In the genomic region with DNA sequence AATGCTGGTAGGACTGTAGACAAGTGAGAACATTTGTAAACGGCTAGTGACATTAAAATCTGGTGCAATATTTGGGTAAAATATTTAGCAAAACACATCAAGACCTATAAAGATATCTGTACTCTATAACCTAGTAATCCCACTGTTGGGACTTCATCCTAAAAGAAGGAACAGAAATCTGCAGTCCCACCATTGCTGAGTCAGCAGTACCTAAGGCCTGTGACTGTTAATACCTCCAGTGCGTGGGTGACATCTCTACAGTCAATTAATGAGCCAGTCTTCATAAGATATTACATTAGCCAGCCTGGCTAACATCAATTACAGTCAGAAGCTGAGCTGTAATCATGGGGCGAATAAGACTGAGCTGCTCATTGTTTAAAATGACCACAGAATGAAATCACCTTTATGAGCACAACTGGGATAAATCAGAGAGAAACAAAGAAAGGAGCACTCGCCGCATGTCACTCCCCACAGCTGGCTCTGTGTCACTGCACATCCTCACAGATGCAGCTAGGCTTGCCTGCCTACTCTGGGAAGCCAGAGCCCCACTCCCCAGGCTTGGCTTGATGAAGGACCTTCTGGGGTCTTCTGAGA, we compare ENCODE assay signal across 18 cellular contexts.
DNase-seq lines count a peak whose midpoint lies in the region; ATAC-seq and TF ChIP-seq lines count a peak whose summit lies in the region.
"Had no signal": no experiment of that assay in that cellular context is flagged by ENCODE, and none has a peak within 500 bp of the region (broad histone marks: within the 10 kb centered on the region; RNA-seq: fewer than 3 reads in every experiment).

No MANE protein-coding gene starts in this region.

- H3K9me3 ChIP-seq in Caco-2: no peaks in the 10 kb centered on the region
- H3K9me3 ChIP-seq: gastroesophageal sphincter, SJSA1, suprapubic skin had no signal

- H3K27me3 Mint-ChIP-seq in Caco-2 (ENCODE audit: insufficient read depth, unreplicated experiment): peaks cover 9% of the 10 kb centered on the region

- H3K36me3 Mint-ChIP-seq in Caco-2 (ENCODE audit: insufficient read depth, unreplicated experiment): no peaks in the 10 kb centered on the region
- H3K36me3 Mint-ChIP-seq: activated CD4-positive, alpha-beta memory T cell treated with anti-CD3 and anti-CD28 coated beads for 36 hours had no signal

- H3K36me3 ChIP-seq in Caco-2 (ENCODE audit: control insufficient read depth, insufficient read depth, low read length): no peaks in the 10 kb centered on the region
- H3K36me3 ChIP-seq: gastroesophageal sphincter, SJSA1, suprapubic skin had no signal

- CTCF ChIA-PET in Caco-2 (lab: Charles Lee): no interaction called here

- ATAC-seq in HG03039 (IDR thresholded peaks at IDR 0.05; ENCODE audit: unreplicated experiment): no peak
- ATAC-seq: gastroesophageal sphincter had no signal

- no peak overlapping the region for H3K4me3 ChIP-seq in epithelial cell of proximal tubule (ENCODE audit: low read depth, low read length)
- no peak overlapping the region for H3K4me3 ChIP-seq in Caco-2 (ENCODE audit: low read depth, low read length)
- H3K4me3 ChIP-seq: gastroesophageal sphincter, SJSA1, suprapubic skin had no signal

- no peak overlapping the region for H3K27ac Mint-ChIP-seq in Caco-2 (ENCODE audit: unreplicated experiment)
- H3K27ac Mint-ChIP-seq: activated CD4-positive, alpha-beta memory T cell treated with anti-CD3 and anti-CD28 coated beads for 36 hours; endodermal cell; nephron progenitor cell had no signal

- POLR2A ChIA-PET in Caco-2 (lab: Charles Lee): no interaction called here

- H3K4me1 Mint-ChIP-seq in Caco-2 (ENCODE audit: low read depth, unreplicated experiment): no peaks in the 10 kb centered on the region
- H3K4me1 Mint-ChIP-seq: endodermal cell had no signal

- peak; percentile 33 for DNase-seq in NCI-H2107 treated with DMSO at 0.1 percent for 48 hours (lab: John Stamatoyannopoulos, UW; ENCODE audit: unreplicated experiment)
- no peak for DNase-seq in NCI-H2107 (lab: John Stamatoyannopoulos, UW)
- DNase-seq in RPMI7951 (ENCODE audit: low read depth): peak; percentile 23
- DNase-seq in epithelial cell of proximal tubule (ENCODE audit: low read depth): peak; percentile 20
- DNase-seq in superior temporal gyrus (ENCODE audit: extremely low spot score): peak; percentile 22
- no peak for DNase-seq in Caco-2
- no peak for DNase-seq in SHP77 (lab: John Stamatoyannopoulos, UW)
- DNase-seq: 8988T; activated CD4-positive, alpha-beta memory T cell treated with anti-CD3 and anti-CD28 coated beads for 36 hours; cerebellar nuclear complex; endodermal cell; MM.1S; NCI-H2081 treated with DMSO at 0.1 percent for 48 hours; nephron progenitor cell had no signal

- intact Hi-C loops in Caco-2 (cut with micrococcal nuclease; ENCODE audit: unreplicated experiment): no loop called here

- H3K4me1 ChIP-seq in Caco-2: no peaks in the 10 kb centered on the region
- H3K4me1 ChIP-seq: gastroesophageal sphincter, suprapubic skin had no signal

- TF ChIP-seq CTCF in epithelial cell of proximal tubule (conservative IDR thresholded peaks at IDR 0.05; ENCODE audit: low read depth, low read length) (no peak), Caco-2 (IDR thresholded peaks at IDR 0.05; ENCODE audit: insufficient read depth in 1 of 2, low read depth in 1 of 2, low read length in 1 of 2, severe bottlenecking in 1 of 2, unreplicated experiment in 1 of 2) (no peak)

- H3K9me3 Mint-ChIP-seq in Caco-2 (ENCODE audit: unreplicated experiment): no peaks in the 10 kb centered on the region
- H3K9me3 Mint-ChIP-seq: activated CD4-positive, alpha-beta memory T cell treated with anti-CD3 and anti-CD28 coated beads for 36 hours; endodermal cell had no signal

- no TSS peak for BruUV-seq in Caco-2 (replicated peaks; lab: Mats Ljungman, UMichigan)

- H3K27me3 ChIP-seq in Caco-2 (replicated peaks; ENCODE audit: control insufficient read depth, insufficient read depth, low read length): no peaks in the 10 kb centered on the region
- H3K27me3 ChIP-seq: gastroesophageal sphincter, suprapubic skin had no signal

- no peak overlapping the region for H3K4me3 Mint-ChIP-seq in Caco-2 (ENCODE audit: unreplicated experiment)
- H3K4me3 Mint-ChIP-seq: activated CD4-positive, alpha-beta memory T cell treated with anti-CD3 and anti-CD28 coated beads for 36 hours; endodermal cell; nephron progenitor cell had no signal

Comparison
In these comparisons a context has a peak if more than half of its experiments do, and no peak if none do; other contexts are left out.
1. DNase-seq: peak in NCI-H2107 treated with DMSO at 0.1 percent for 48 hours (single experiment), RPMI7951 (single experiment), epithelial cell of proximal tubule (single experiment) and superior temporal gyrus (single experiment); none in NCI-H2107 (single experiment), Caco-2 (0 of 2) and SHP77 (0 of 2).